Comparison of ENCODE assay signal across 8 cellular contexts in the genomic region with DNA sequence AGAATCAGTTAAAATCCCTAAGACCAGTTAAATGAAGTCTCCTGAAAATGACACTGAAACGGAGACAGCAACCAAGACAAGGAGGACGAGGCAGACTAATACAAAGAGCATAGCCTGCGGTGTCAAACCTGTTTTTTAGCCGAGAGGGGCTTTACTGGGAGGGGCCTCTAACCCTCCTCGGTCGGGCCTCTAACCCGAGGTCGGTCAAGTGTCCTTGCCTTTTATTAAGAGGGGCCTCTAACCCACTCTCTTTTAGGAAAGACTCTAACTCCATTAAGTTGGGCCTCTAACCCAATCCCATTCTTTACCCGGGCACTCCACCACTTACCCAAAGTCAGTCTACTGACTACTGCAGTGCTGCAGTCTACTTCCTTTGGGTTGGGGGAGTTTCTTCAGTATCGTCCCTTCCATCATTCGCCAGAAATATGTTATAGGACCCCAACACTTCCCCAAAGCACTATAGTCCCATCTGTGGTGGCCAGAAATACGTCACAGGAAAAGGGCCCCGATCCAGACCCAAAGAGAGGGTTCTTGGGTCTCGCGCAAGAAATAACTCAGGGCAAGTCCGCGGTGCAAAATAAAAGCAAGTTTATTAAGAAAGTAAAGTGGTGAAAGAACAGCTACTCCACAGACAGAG. TPM values are rescaled to one million over a fixed set of nuclear protein-coding genes. Genes with fewer than 3 reads are reported as not detected.
DNase-seq lines count a peak whose midpoint lies in the region; ATAC-seq and TF ChIP-seq lines count a peak whose summit lies in the region.

No MANE protein-coding gene starts in this region.

- no peaks in the 10 kb centered on the region for H3K4me1 ChIP-seq in foreskin keratinocyte

- no peak for ATAC-seq in foreskin keratinocyte
- no peak for ATAC-seq in GM21528 (IDR thresholded peaks at IDR 0.05; ENCODE audit: low FRiP score, unreplicated experiment)
- no peak for ATAC-seq in HG02588 (IDR thresholded peaks at IDR 0.05; ENCODE audit: unreplicated experiment)

- DNase-seq in HFF-Myc (ENCODE audit: extremely low read depth, low read depth) (no peak), WERI-Rb-1 (no peak), foreskin keratinocyte (no peak), nucleus accumbens (lab: John Stamatoyannopoulos, UW) (no peak), posterior cingulate gyrus (no peak)
- DNase-seq in stimulated activated CD8-positive, alpha-beta memory T cell treated with anti-CD3 and anti-CD28 coated beads, Interleukin-4, amount 100 ng/mL, for 48 hours = peak; percentile 31

- no peaks in the 10 kb centered on the region for H3K36me3 ChIP-seq in WERI-Rb-1

- H3K4me3 ChIP-seq in HFF-Myc (replicated peaks; ENCODE audit: low read depth, low read length) (peak overlapping the region; percentile 58), WERI-Rb-1 (ENCODE audit: low read depth, low read length) (peak overlapping the region; percentile 88)

- intact Hi-C loops in posterior cingulate gyrus (cut with DNase I) = no loop called here

- TF ChIP-seq CTCF in HFF-Myc (IDR thresholded peaks at IDR 0.05; ENCODE audit: low read depth, low read length, missing control alignments) (no peak), WERI-Rb-1 (IDR thresholded peaks at IDR 0.05; ENCODE audit: low read depth, low read length) (no peak), foreskin keratinocyte (conservative IDR thresholded peaks at IDR 0.05) (no peak)

- H3K27me3 ChIP-seq in WERI-Rb-1 (ENCODE audit: insufficient read depth, low read depth, severe bottlenecking) (no peaks in the 10 kb centered on the region), foreskin keratinocyte (no peaks in the 10 kb centered on the region)

- no peaks in the 10 kb centered on the region for H3K9me3 ChIP-seq in WERI-Rb-1 (ENCODE audit: severe bottlenecking)

- H3K27ac ChIP-seq in WERI-Rb-1 (peak overlapping the region; percentile 100), foreskin keratinocyte (peak overlapping the region; percentile 92)

RNA-seq across cellular contexts. Expression of gene ARL4D, which starts 39.2 kb away (rescaled TPM):
- 21.9 and 24.6 TPM in 2 replicates for total RNA-seq in foreskin keratinocyte
- polyA plus RNA-seq in foreskin keratinocyte = 26.9 and 30.9 TPM in 2 replicates
